In the genomic region with DNA sequence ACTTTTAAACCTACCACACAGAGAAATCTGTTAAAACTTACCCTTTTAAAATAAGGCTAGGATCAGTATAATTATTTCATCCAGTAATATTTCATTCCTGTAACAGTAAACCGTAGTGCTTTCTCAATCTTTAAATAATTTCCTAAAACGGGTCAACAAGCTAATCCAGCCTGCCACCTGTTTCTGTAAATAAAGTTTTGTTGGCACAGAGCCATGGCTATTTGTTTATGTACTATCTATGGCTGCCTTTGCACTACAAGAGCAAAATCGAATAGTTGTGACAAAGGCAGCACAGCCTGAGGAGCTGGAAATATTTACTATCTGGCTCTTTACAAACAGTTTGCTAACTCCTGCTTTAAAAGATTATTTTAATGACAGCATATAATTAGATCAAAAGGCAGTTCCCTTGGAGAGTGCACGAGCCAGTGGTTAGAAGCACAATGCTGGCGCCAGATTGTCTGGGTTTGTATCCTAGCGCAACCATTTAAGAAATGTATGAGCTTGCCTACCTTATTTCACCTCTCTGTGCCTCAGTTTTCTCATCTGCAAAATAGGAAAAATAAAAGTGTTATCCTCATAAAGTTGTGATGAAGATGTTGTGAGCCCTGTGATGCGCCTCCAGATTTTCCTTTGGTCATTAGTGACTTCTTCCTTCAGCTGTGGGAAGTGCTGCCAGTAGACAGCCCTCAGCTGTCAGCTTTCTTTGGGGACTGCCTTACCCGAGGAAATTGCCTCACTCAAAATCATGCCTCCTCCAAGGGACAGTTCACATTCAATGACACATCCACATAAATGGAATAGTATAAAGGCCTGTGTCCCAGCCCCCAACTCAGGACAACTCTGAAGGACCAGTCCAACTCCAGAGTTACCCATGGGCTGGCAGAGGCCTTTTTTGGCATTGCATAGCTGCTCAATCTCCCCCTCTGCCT, we compare ENCODE assay signal across 16 cellular contexts. TPM values are rescaled to one million over a fixed set of nuclear protein-coding genes. Genes with fewer than 3 reads are reported as not detected.
A peak's percentile ranks its signal among the peaks of the same experiment; 100 is the strongest.
DNase-seq lines count a peak whose midpoint lies in the region; ATAC-seq and TF ChIP-seq lines count a peak whose summit lies in the region.
"Had no signal": no experiment of that assay in that cellular context is flagged by ENCODE, and none has a peak within 500 bp of the region (broad histone marks: within the 10 kb centered on the region; RNA-seq: fewer than 3 reads in every experiment).

No MANE protein-coding gene starts in this region.

- DNase-seq in DMS 273 treated with DMSO at 0.1 percent for 48 hours (lab: John Stamatoyannopoulos, UW) (peak; percentile 57), NCI-H1436 treated with DMSO at 0.1 percent for 48 hours (lab: John Stamatoyannopoulos, UW) (peak; percentile 95), NCI-H748 treated with DMSO at 0.1 percent for 48 hours (lab: John Stamatoyannopoulos, UW) (peak; percentile 96), ovary (no peak), T-helper 17 cell (no peak)
- DNase-seq in stimulated activated naive CD8-positive, alpha-beta T cell treated with anti-CD3 and anti-CD28 coated beads, Interleukin-15, Interleukin-2, amounts not matched to agents 100 U/mL and 50 U/mL, for 24 hours, result no peak
- DNase-seq: activated T-cell treated with anti-CD3 and anti-CD28 coated beads, Interleukin-2, amount 50 U/mL, for 4 hours; H7; left ventricle myocardium inferior; stimulated activated CD4-positive, alpha-beta T cell treated with anti-CD3 and anti-CD28 coated beads, Interleukin-2, amount 100 ng/mL, for 24 hours; stimulated activated naive B cell treated with anti-CD40 and anti-IgM and Interleukin-4, amounts not matched to agents 10 μg/mL and 1 μg/mL and 100 μg/mL, for 72 hours had no signal

- peak overlapping the region; percentile 25 to 79 (median 56) for H3K27ac Mint-ChIP-seq in nephron
- H3K27ac Mint-ChIP-seq in T-helper 17 cell, result no peak overlapping the region
- H3K27ac Mint-ChIP-seq: stimulated activated naive B cell treated with anti-CD40 and anti-IgM and Interleukin-4, amounts not matched to agents 10 μg/mL and 1 μg/mL and 100 μg/mL, for 72 hours had no signal

- no peak for ATAC-seq in HG02973 (IDR thresholded peaks at IDR 0.05; ENCODE audit: unreplicated experiment)
- no peak for ATAC-seq in T-helper 17 cell
- no peak for ATAC-seq in stimulated activated naive CD8-positive, alpha-beta T cell treated with anti-CD3 and anti-CD28 coated beads, Interleukin-15, Interleukin-2, amounts not matched to agents 100 U/mL and 50 U/mL, for 24 hours
- ATAC-seq: activated T-cell treated with anti-CD3 and anti-CD28 coated beads, Interleukin-2, amount 50 U/mL, for 4 hours; stimulated activated naive B cell treated with anti-CD40 and anti-IgM and Interleukin-4, amounts not matched to agents 10 μg/mL and 1 μg/mL and 100 μg/mL, for 72 hours had no signal

- no peak overlapping the region for H3K27ac ChIP-seq in ovary
- H3K27ac ChIP-seq: left ventricle myocardium inferior, neutrophil had no signal

- no peak overlapping the region for H3K4me3 Mint-ChIP-seq in nephron
- no peak overlapping the region for H3K4me3 Mint-ChIP-seq in T-helper 17 cell
- H3K4me3 Mint-ChIP-seq: activated T-cell treated with anti-CD3 and anti-CD28 coated beads, Interleukin-2, amount 50 U/mL, for 4 hours; stimulated activated naive B cell treated with anti-CD40 and anti-IgM and Interleukin-4, amounts not matched to agents 10 μg/mL and 1 μg/mL and 100 μg/mL, for 72 hours had no signal

- no peak overlapping the region for H3K4me3 ChIP-seq in ovary
- H3K4me3 ChIP-seq: left ventricle myocardium inferior had no signal

- no peaks in the 10 kb centered on the region for H3K36me3 ChIP-seq in ovary
- H3K36me3 ChIP-seq: left ventricle myocardium inferior, neutrophil had no signal

- H3K9me3 Mint-ChIP-seq in nephron, result peaks cover 25% of the 10 kb centered on the region

- no peak for TF ChIP-seq EP300 in ovary (IDR thresholded peaks at IDR 0.05)

- intact Hi-C loops in ovary (cut with DNase I), result no loop called here

- H3K36me3 Mint-ChIP-seq in nephron (ENCODE audit: low read depth) (peaks cover 35% of the 10 kb centered on the region), T-helper 17 cell (ENCODE audit: low read depth) (peaks cover 4% of the 10 kb centered on the region)

- WGBS in ovary, 3 donors, result 44 to 52% (median 46%) methylated on average over 8 of the region's 8 CpGs

- H3K9me3 ChIP-seq in ovary (no peaks in the 10 kb centered on the region), T-helper 17 cell (ENCODE audit: control insufficient read depth, low read length, poor library complexity, severe bottlenecking) (no peaks in the 10 kb centered on the region)
- H3K9me3 ChIP-seq: neutrophil had no signal

- TF ChIP-seq CTCF in nephron (IDR thresholded peaks at IDR 0.05; ENCODE audit: unreplicated experiment in 3 of 3) (no peak), ovary (IDR thresholded peaks at IDR 0.05) (no peak)

- no peak for TF ChIP-seq POLR2A in ovary (IDR thresholded peaks at IDR 0.05)

- H3K27me3 ChIP-seq in ovary, result no peaks in the 10 kb centered on the region
- H3K27me3 ChIP-seq: neutrophil had no signal

- peaks cover 21% of the 10 kb centered on the region for H3K4me1 Mint-ChIP-seq in nephron
- H3K4me1 Mint-ChIP-seq in T-helper 17 cell, result no peaks in the 10 kb centered on the region

- no peaks in the 10 kb centered on the region for H3K4me1 ChIP-seq in ovary (ENCODE audit: insufficient read depth)

- H3K27me3 Mint-ChIP-seq in nephron (ENCODE audit: low read depth), result no peaks in the 10 kb centered on the region
- H3K27me3 Mint-ChIP-seq in T-helper 17 cell, result no peaks in the 10 kb centered on the region
- H3K27me3 Mint-ChIP-seq: brain; stimulated activated naive B cell treated with anti-CD40 and anti-IgM and Interleukin-4, amounts not matched to agents 10 μg/mL and 1 μg/mL and 100 μg/mL, for 72 hours had no signal

RNA-seq across cellular contexts. Expression of gene MIOS, which starts 11.8 kb away (rescaled TPM):
- total RNA-seq in ovary (10 to 100 TPM; 25.4 to 49.2 (median 29.6) TPM), T-helper 17 cell (10 to 100 TPM; 26.1 to 29.2 TPM)
- 10 to 100 TPM; 11.2 to 16.1 TPM for polyA plus RNA-seq in ovary

RNA-seq across cellular contexts. Expression of gene COL28A1, which starts 19.2 kb away (rescaled TPM):
- total RNA-seq in ovary (1 to 10 TPM in 6 of 7 donors, under 1 TPM in 1; 0.87 to 3.2 (median 1.4) TPM), T-helper 17 cell (under 1 TPM in 1 of 2 donors, not detected in 1; 0.10 TPM)
- 1 to 10 TPM in 1 of 2 donors, under 1 TPM in 1; 0.29 to 4.2 TPM for polyA plus RNA-seq in ovary
- total RNA-seq: HT1080 had no signal

Comparison
In these comparisons a context has a peak if more than half of its experiments do, and no peak if none do; other contexts are left out.
1. DNase-seq: peak in DMS 273 treated with DMSO at 0.1 percent for 48 hours (single experiment), NCI-H1436 treated with DMSO at 0.1 percent for 48 hours (single experiment) and NCI-H748 treated with DMSO at 0.1 percent for 48 hours (single experiment); none in ovary (0 of 5), T-helper 17 cell (0 of 3) and stimulated activated naive CD8-positive, alpha-beta T cell treated with anti-CD3 and anti-CD28 coated beads, Interleukin-15, Interleukin-2, amounts not matched to agents 100 U/mL and 50 U/mL, for 24 hours (single experiment).